Comparison of ENCODE assay signal across 24 cellular contexts in genomic region chr11:5509803-5510202, GRCh38. TPM values are rescaled to one million over a fixed set of nuclear protein-coding genes. Genes with fewer than 3 reads are reported as not detected.
"Had no signal": no experiment of that assay in that cellular context is flagged by ENCODE, and none has a peak within 500 bp of the region (broad histone marks: within the 10 kb centered on the region; RNA-seq: fewer than 3 reads in every experiment).

Gene UBQLN3 (minus strand): TSS chr11:5509957. CDS start chr11:5509558, 399 bp downstream.

- H3K4me2 ChIP-seq: KMS-11 had no signal

- H3K9me3 ChIP-seq: SJSA1 had no signal

- DNase-seq: IMR-90, Kasumi-1, MM.1S, NCI-H1092 treated with DMSO at 0.1 percent for 48 hours, NCI-H1436, NCI-H187, NCI-H2029, NCI-H2081 treated with DMSO at 0.1 percent for 48 hours, NCI-H2171, NCI-H226, NCI-H446, NCI-H510A, NCI-H524 treated with DMSO at 0.1 percent for 48 hours, NCI-H69, NCI-H774, Right ventricle myocardium superior, RPMI8226, SIG-M5 had no signal

- H3K4me3 ChIP-seq: SJSA1, SK-N-MC had no signal

- H3K9ac ChIP-seq: KMS-11 had no signal

- H3K36me3 ChIP-seq: SJSA1 had no signal

- H3K27ac ChIP-seq: KMS-11, SJSA1, SK-N-MC had no signal

- FAIRE-seq: RCC 7860 had no signal

- H3K4me1 ChIP-seq: SJSA1 had no signal

RNA-seq across cellular contexts. Expression of gene UBQLN3, which starts in this region (rescaled TPM):
- total RNA-seq: HT-29, IMR-90, M059J, Right ventricle myocardium superior, SJSA1 had no signal
- polyA plus RNA-seq: IMR-90 had no signal
